12 cellular contexts compared by ENCODE assay signal in the genomic region with DNA sequence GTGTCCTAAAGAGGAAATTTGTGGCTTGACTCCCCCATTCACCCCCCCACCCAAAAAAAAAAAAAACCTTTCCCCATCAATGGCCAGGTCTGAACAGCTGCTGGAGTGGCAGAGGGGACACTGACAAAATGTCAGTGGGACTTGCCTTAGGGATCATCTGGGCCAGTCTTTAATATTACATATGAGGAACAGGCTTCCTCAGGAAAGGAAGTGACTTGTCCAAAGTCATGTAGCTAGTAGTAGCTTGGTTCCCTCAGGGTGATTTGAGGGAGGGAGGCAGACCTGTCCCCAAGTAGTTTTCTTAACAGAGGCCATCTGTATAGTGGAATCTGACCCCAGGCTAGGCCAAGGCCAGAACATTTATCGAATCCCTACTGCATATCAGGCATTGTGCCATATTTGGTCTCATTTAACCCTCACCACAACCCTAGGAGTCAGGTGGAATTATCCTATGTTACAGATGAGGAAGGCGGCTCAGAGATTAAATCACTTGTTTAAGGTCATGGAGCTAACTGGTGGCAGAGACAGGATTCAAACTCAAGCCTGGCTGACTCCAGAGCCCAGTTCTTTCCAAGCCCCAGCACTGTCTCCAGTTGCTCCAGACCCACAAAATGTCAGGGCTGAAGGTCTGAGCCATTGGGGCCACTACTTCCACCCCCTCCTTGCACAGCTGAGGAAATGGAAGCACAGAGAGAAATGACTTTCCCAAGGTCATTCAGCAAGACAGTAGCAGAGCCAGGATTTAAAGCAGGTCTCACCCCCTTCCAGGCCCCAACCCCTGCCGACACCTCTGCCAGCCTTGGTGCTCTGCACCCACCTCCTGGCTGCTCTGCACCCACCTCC. TPM values are rescaled to one million over a fixed set of nuclear protein-coding genes. Genes with fewer than 3 reads are reported as not detected.
A peak's percentile ranks its signal among the peaks of the same experiment; 100 is the strongest.
DNase-seq lines count a peak whose midpoint lies in the region; ATAC-seq and TF ChIP-seq lines count a peak whose summit lies in the region.
"Had no signal": no experiment of that assay in that cellular context is flagged by ENCODE, and none has a peak within 500 bp of the region (broad histone marks: within the 10 kb centered on the region; RNA-seq: fewer than 3 reads in every experiment).

No MANE protein-coding gene starts in this region.

- no peak for TF ChIP-seq EP300 in gastroesophageal sphincter (IDR thresholded peaks at IDR 0.05)

- H3K27ac ChIP-seq in VCaP (peak overlapping the region; percentile 100), gastroesophageal sphincter (peak overlapping the region in 3 of 4 donors; percentile 64 to 97 (median 88))

- peaks cover 54% of the 10 kb centered on the region for H3K4me1 Mint-ChIP-seq in activated CD4-positive, alpha-beta T cell treated with anti-CD3 and anti-CD28 coated beads, Interleukin-2, amount 10 ng/mL, durations not matched to agents 24 days and 14 days
- peaks cover 68% of the 10 kb centered on the region for H3K4me1 Mint-ChIP-seq in stimulated activated effector memory CD8-positive, alpha-beta T cell treated with anti-CD3 and anti-CD28 coated beads, Interleukin-12 subunit alpha, Interleukin-12 subunit beta, amount 100 ng/mL, for 72 hours

- H3K4me3 ChIP-seq in gastroesophageal sphincter, result peak overlapping the region in 1 of 2 donors; percentile 4
- H3K4me3 ChIP-seq: GM12878 had no signal

- H3K4me1 ChIP-seq in gastroesophageal sphincter, result peaks cover 2 to 83% (median 40%) of the 10 kb centered on the region in 3 donors

- no peaks in the 10 kb centered on the region for H3K9me3 ChIP-seq in gastroesophageal sphincter

- no peak for DNase-seq in activated CD4-positive, alpha-beta T cell treated with anti-CD3 and anti-CD28 coated beads, Interleukin-2, amount 10 ng/mL, durations not matched to agents 24 days and 14 days
- DNase-seq in activated CD4-positive, alpha-beta T cell treated with anti-CD3 and anti-CD28 coated beads, Interleukin-2, amount 50 U/mL, for 1 hour, result no peak
- no peak for DNase-seq in stimulated activated effector memory CD8-positive, alpha-beta T cell treated with anti-CD3 and anti-CD28 coated beads, Interleukin-12 subunit alpha, Interleukin-12 subunit beta, amount 100 ng/mL, for 72 hours (ENCODE audit: low spot score in 2 of 2)
- DNase-seq in SK-N-DZ (ENCODE audit: low spot score), result no peak
- DNase-seq: NCI-H2107 had no signal

- peak overlapping the region; percentile 97 for H3K4me3 Mint-ChIP-seq in activated CD4-positive, alpha-beta T cell treated with anti-CD3 and anti-CD28 coated beads, Interleukin-2, amount 10 ng/mL, durations not matched to agents 24 days and 14 days
- peak overlapping the region; percentile 23 for H3K4me3 Mint-ChIP-seq in stimulated activated effector memory CD8-positive, alpha-beta T cell treated with anti-CD3 and anti-CD28 coated beads, Interleukin-12 subunit alpha, Interleukin-12 subunit beta, amount 100 ng/mL, for 72 hours

- ATAC-seq in gastroesophageal sphincter, result no peak
- no peak for ATAC-seq in stimulated activated effector memory CD8-positive, alpha-beta T cell treated with anti-CD3 and anti-CD28 coated beads, Interleukin-12 subunit alpha, Interleukin-12 subunit beta, amount 100 ng/mL, for 72 hours
- ATAC-seq in GM18505 (IDR thresholded peaks at IDR 0.05; ENCODE audit: unreplicated experiment), result no peak
- no peak for ATAC-seq in HG02571 (IDR thresholded peaks at IDR 0.05; ENCODE audit: unreplicated experiment)
- ATAC-seq: GM12878 had no signal

- 63% methylated on average over 2 of the region's 3 CpGs; no CpG with 5 or more reads in 1 of the 2 donors for WGBS in gastroesophageal sphincter (ENCODE audit: low coverage in 1 of 2), 2 donors

- H3K9me3 Mint-ChIP-seq in activated CD4-positive, alpha-beta T cell treated with anti-CD3 and anti-CD28 coated beads, Interleukin-2, amount 10 ng/mL, durations not matched to agents 24 days and 14 days, result no peaks in the 10 kb centered on the region
- H3K9me3 Mint-ChIP-seq in stimulated activated effector memory CD8-positive, alpha-beta T cell treated with anti-CD3 and anti-CD28 coated beads, Interleukin-12 subunit alpha, Interleukin-12 subunit beta, amount 100 ng/mL, for 72 hours, result no peaks in the 10 kb centered on the region

- TF ChIP-seq POLR2A in gastroesophageal sphincter (IDR thresholded peaks at IDR 0.05) (no peak), GM18505 (IDR thresholded peaks at IDR 0.05; ENCODE audit: borderline replicate concordance, extremely low read depth, insufficient read depth, insufficient read length) (no peak)

- H3K27me3 ChIP-seq in gastroesophageal sphincter, result no peaks in the 10 kb centered on the region

- TF ChIP-seq CTCF in VCaP (conservative IDR thresholded peaks at IDR 0.05), result no peak
- TF ChIP-seq CTCF in gastroesophageal sphincter (IDR thresholded peaks at IDR 0.05), result no peak

- H3K27ac Mint-ChIP-seq in activated CD4-positive, alpha-beta T cell treated with anti-CD3 and anti-CD28 coated beads, Interleukin-2, amount 10 ng/mL, durations not matched to agents 24 days and 14 days, result peak overlapping the region; percentile 89
- peak overlapping the region; percentile 88 for H3K27ac Mint-ChIP-seq in stimulated activated effector memory CD8-positive, alpha-beta T cell treated with anti-CD3 and anti-CD28 coated beads, Interleukin-12 subunit alpha, Interleukin-12 subunit beta, amount 100 ng/mL, for 72 hours

- peaks cover 0 to 28% of the 10 kb centered on the region in 2 donors for H3K36me3 ChIP-seq in gastroesophageal sphincter

- H3K36me3 Mint-ChIP-seq in activated CD4-positive, alpha-beta T cell treated with anti-CD3 and anti-CD28 coated beads, Interleukin-2, amount 10 ng/mL, durations not matched to agents 24 days and 14 days (ENCODE audit: low read depth), result peaks cover 72% of the 10 kb centered on the region
- H3K36me3 Mint-ChIP-seq in stimulated activated effector memory CD8-positive, alpha-beta T cell treated with anti-CD3 and anti-CD28 coated beads, Interleukin-12 subunit alpha, Interleukin-12 subunit beta, amount 100 ng/mL, for 72 hours, result peaks cover 38% of the 10 kb centered on the region

- no peaks in the 10 kb centered on the region for H3K27me3 Mint-ChIP-seq in activated CD4-positive, alpha-beta T cell treated with anti-CD3 and anti-CD28 coated beads, Interleukin-2, amount 10 ng/mL, durations not matched to agents 24 days and 14 days

- intact Hi-C loops in activated CD4-positive, alpha-beta T cell treated with anti-CD3 and anti-CD28 coated beads, Interleukin-2, amount 10 ng/mL, durations not matched to agents 24 days and 14 days (cut with micrococcal nuclease), result no loop called here

RNA-seq across cellular contexts. Expression of gene ZBTB7B, which starts 10.4 kb away (rescaled TPM):
- total RNA-seq in activated CD4-positive, alpha-beta T cell treated with anti-CD3 and anti-CD28 coated beads, Interleukin-2, amount 10 ng/mL, durations not matched to agents 24 days and 14 days, result 145 and 150 TPM in 2 replicates
- total RNA-seq in gastroesophageal sphincter, result 10 to 100 TPM; 45.5 to 63.4 (median 49.5) TPM
- 4.1 and 4.9 TPM in 2 replicates for polyA plus RNA-seq in SK-N-DZ (2014; cell fraction: cytosol; rRNA removed)
- 8.2 and 11.4 TPM in 2 replicates for polyA plus RNA-seq in SK-N-DZ (2014; cell fraction: nucleus; rRNA removed)

RNA-seq across cellular contexts. Expression of gene LENEP, which starts 19.6 kb away (rescaled TPM):
- total RNA-seq in activated CD4-positive, alpha-beta T cell treated with anti-CD3 and anti-CD28 coated beads, Interleukin-2, amount 10 ng/mL, durations not matched to agents 24 days and 14 days, result 0.79 and 1.4 TPM in 2 replicates
- total RNA-seq in gastroesophageal sphincter, result not detected
- not detected in 2 replicates for polyA plus RNA-seq in SK-N-DZ (2014; cell fraction: cytosol; rRNA removed)
- 0.98 TPM in 1 of 2 replicates, not detected in the other for polyA plus RNA-seq in SK-N-DZ (2014; cell fraction: nucleus; rRNA removed)
- total RNA-seq: subcutaneous adipose tissue had no signal
- polyA plus RNA-seq: GM12878 had no signal

RNA-seq across cellular contexts. Expression of gene DCST2, which starts 20.6 kb away (rescaled TPM):
- 0.16 TPM in 1 of 2 replicates, not detected in the other for total RNA-seq in activated CD4-positive, alpha-beta T cell treated with anti-CD3 and anti-CD28 coated beads, Interleukin-2, amount 10 ng/mL, durations not matched to agents 24 days and 14 days
- under 1 TPM in 2 of 4 donors, not detected in 2; 0.35 to 0.54 TPM for total RNA-seq in gastroesophageal sphincter
- polyA plus RNA-seq in SK-N-DZ (2014; cell fraction: cytosol; rRNA removed), result 0.28 TPM in 1 of 2 replicates, not detected in the other
- 0.19 and 2.3 TPM in 2 replicates for polyA plus RNA-seq in SK-N-DZ (2014; cell fraction: nucleus; rRNA removed)

RNA-seq across cellular contexts. Expression of gene DCST1, which starts 20.6 kb away (rescaled TPM):
- total RNA-seq in activated CD4-positive, alpha-beta T cell treated with anti-CD3 and anti-CD28 coated beads, Interleukin-2, amount 10 ng/mL, durations not matched to agents 24 days and 14 days, result not detected in 2 replicates
- total RNA-seq in gastroesophageal sphincter, result not detected
- 0.05 TPM in 1 of 2 replicates, not detected in the other for polyA plus RNA-seq in SK-N-DZ (2014; cell fraction: cytosol; rRNA removed)
- not detected in 2 replicates for polyA plus RNA-seq in SK-N-DZ (2014; cell fraction: nucleus; rRNA removed)
- total RNA-seq: GM12878; subcutaneous adipose tissue; T-helper 1 cell treated with Interleukin-12 subunit alpha and Interleukin-12 subunit beta and Interleukin-4 antibody, amounts not matched to agents 30 ng/mL and 1 ng/mL, for 36 hours had no signal
- polyA plus RNA-seq: GM12878 had no signal

RNA-seq across cellular contexts. Expression of gene FLAD1, which starts 29.8 kb away (rescaled TPM):
- 69.9 and 71.8 TPM in 2 replicates for total RNA-seq in activated CD4-positive, alpha-beta T cell treated with anti-CD3 and anti-CD28 coated beads, Interleukin-2, amount 10 ng/mL, durations not matched to agents 24 days and 14 days
- total RNA-seq in gastroesophageal sphincter, result 10 to 100 TPM; 12.8 to 23.5 (median 20.7) TPM
- polyA plus RNA-seq in SK-N-DZ (2014; cell fraction: cytosol; rRNA removed), result 133 and 172 TPM in 2 replicates
- polyA plus RNA-seq in SK-N-DZ (2014; cell fraction: nucleus; rRNA removed), result 243 and 343 TPM in 2 replicates
